Comparison of ENCODE assay signal across 1 cellular context in the genomic region with DNA sequence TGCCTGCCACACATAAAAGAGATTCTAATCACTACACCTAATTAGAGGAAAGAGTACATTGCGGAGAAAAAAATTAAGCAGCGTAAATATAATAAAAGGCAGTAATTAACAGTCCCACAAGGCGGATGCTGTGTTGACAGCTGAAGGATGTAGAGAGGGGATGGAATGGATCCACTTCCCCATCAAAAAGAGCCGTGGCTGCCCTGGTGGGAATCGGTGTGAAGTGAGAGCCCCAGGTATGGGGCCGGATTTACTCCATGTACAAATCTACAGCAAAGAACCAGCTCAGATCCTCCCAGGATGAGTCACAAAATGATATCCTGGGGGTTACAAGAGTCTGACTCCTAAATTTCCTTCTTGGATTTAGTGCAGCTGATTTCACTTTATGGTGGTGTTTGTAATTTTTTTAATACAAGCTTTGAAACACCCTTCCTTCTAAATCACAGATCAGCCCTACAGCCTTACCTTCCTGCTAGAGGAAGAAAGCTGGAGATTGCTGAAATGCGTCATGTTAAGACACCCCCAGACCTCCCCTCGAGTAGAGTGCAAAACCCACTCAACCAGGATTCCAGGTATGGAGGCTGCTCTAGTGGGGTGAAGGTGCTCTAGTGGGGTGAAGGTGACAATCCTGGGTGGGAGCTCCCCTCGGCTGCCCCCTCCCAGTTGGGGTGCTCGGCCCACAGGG.
TF ChIP-seq lines count a peak whose summit lies in the region.

No MANE protein-coding gene starts in this region.

TF ChIP-seq in SK-N-SH treated with all-trans-retinoic acid at 6 μM for 48 hours, 23 proteins besides CTCF, POLR2A, EP300 and RAD21 (continued from another document):
- TF ChIP-seq, protein P1, sequence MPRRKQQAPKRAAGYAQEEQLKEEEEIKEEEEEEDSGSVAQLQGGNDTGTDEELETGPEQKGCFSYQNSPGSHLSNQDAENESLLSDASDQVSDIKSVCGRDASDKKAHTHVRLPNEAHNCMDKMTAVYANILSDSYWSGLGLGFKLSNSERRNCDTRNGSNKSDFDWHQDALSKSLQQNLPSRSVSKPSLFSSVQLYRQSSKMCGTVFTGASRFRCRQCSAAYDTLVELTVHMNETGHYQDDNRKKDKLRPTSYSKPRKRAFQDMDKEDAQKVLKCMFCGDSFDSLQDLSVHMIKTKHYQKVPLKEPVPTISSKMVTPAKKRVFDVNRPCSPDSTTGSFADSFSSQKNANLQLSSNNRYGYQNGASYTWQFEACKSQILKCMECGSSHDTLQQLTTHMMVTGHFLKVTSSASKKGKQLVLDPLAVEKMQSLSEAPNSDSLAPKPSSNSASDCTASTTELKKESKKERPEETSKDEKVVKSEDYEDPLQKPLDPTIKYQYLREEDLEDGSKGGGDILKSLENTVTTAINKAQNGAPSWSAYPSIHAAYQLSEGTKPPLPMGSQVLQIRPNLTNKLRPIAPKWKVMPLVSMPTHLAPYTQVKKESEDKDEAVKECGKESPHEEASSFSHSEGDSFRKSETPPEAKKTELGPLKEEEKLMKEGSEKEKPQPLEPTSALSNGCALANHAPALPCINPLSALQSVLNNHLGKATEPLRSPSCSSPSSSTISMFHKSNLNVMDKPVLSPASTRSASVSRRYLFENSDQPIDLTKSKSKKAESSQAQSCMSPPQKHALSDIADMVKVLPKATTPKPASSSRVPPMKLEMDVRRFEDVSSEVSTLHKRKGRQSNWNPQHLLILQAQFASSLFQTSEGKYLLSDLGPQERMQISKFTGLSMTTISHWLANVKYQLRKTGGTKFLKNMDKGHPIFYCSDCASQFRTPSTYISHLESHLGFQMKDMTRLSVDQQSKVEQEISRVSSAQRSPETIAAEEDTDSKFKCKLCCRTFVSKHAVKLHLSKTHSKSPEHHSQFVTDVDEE (CRISPR knock-in tag; IDR thresholded peaks at IDR 0.05) = no peak
- TF ChIP-seq ISL1 (CRISPR knock-in tag; IDR thresholded peaks at IDR 0.05) (no peak), ARNTL (CRISPR knock-in tag; IDR thresholded peaks at IDR 0.05; ENCODE audit: borderline replicate concordance, low read depth) (no peak), ESRRG (CRISPR knock-in tag; IDR thresholded peaks at IDR 0.05) (no peak), RARB (CRISPR knock-in tag; IDR thresholded peaks at IDR 0.05) (no peak)
- TF ChIP-seq, protein P2, sequence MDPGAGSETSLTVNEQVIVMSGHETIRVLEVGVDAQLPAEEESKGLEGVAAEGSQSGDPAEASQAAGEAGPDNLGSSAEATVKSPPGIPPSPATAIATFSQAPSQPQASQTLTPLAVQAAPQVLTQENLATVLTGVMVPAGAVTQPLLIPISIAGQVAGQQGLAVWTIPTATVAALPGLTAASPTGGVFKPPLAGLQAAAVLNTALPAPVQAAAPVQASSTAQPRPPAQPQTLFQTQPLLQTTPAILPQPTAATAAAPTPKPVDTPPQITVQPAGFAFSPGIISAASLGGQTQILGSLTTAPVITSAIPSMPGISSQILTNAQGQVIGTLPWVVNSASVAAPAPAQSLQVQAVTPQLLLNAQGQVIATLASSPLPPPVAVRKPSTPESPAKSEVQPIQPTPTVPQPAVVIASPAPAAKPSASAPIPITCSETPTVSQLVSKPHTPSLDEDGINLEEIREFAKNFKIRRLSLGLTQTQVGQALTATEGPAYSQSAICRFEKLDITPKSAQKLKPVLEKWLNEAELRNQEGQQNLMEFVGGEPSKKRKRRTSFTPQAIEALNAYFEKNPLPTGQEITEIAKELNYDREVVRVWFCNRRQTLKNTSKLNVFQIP (CRISPR knock-in tag; IDR thresholded peaks at IDR 0.05; ENCODE audit: borderline replicate concordance, low read depth) = no peak
- TF ChIP-seq, protein P3, sequence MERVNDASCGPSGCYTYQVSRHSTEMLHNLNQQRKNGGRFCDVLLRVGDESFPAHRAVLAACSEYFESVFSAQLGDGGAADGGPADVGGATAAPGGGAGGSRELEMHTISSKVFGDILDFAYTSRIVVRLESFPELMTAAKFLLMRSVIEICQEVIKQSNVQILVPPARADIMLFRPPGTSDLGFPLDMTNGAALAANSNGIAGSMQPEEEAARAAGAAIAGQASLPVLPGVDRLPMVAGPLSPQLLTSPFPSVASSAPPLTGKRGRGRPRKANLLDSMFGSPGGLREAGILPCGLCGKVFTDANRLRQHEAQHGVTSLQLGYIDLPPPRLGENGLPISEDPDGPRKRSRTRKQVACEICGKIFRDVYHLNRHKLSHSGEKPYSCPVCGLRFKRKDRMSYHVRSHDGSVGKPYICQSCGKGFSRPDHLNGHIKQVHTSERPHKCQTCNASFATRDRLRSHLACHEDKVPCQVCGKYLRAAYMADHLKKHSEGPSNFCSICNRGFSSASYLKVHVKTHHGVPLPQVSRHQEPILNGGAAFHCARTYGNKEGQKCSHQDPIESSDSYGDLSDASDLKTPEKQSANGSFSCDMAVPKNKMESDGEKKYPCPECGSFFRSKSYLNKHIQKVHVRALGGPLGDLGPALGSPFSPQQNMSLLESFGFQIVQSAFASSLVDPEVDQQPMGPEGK (CRISPR knock-in tag; IDR thresholded peaks at IDR 0.05; ENCODE audit: borderline replicate concordance) = no peak
